ENCODE assay signal across 10 cellular contexts in genomic region chr5:77518304-77518703, GRCh38. TPM values are rescaled to one million over a fixed set of nuclear protein-coding genes. Genes with fewer than 3 reads are reported as not detected.
DNase-seq lines count a peak whose midpoint lies in the region; ATAC-seq and TF ChIP-seq lines count a peak whose summit lies in the region.
"Had no signal": no experiment of that assay in that cellular context is flagged by ENCODE, and none has a peak within 500 bp of the region (broad histone marks: within the 10 kb centered on the region; RNA-seq: fewer than 3 reads in every experiment).

No MANE protein-coding gene starts in this region.

- H3K9me3 Mint-ChIP-seq in Calu3 (ENCODE audit: low read depth, unreplicated experiment), result no peaks in the 10 kb centered on the region
- H3K9me3 Mint-ChIP-seq: naive thymus-derived CD4-positive, alpha-beta T cell had no signal

- no peaks in the 10 kb centered on the region for H3K4me1 Mint-ChIP-seq in Calu3 (ENCODE audit: low read depth, unreplicated experiment)
- H3K4me1 Mint-ChIP-seq: naive thymus-derived CD4-positive, alpha-beta T cell had no signal

- no peaks in the 10 kb centered on the region for H4K20me1 ChIP-seq in OCI-LY1 (ENCODE audit: insufficient read depth, low read length)

- no peaks in the 10 kb centered on the region for H3K36me3 ChIP-seq in OCI-LY1 (ENCODE audit: insufficient read depth, low read length)

- intact Hi-C loops in Calu3 (cut with micrococcal nuclease; ENCODE audit: unreplicated experiment), result loop anchor here (1.0 kb wide), 1 partner anchor 490 kb away; no protein-coding TSS in a partner anchor

- no peak overlapping the region for H3K4me2 ChIP-seq in OCI-LY1 (ENCODE audit: low read length)

- no peak for ATAC-seq in HG02885 (IDR thresholded peaks at IDR 0.05; ENCODE audit: poor library complexity, unreplicated experiment)
- ATAC-seq: naive thymus-derived CD4-positive, alpha-beta T cell had no signal

- no peak overlapping the region for H3K4me3 Mint-ChIP-seq in Calu3 (ENCODE audit: low read depth, unreplicated experiment)
- H3K4me3 Mint-ChIP-seq: naive thymus-derived CD4-positive, alpha-beta T cell had no signal

- DNase-seq in Calu3, result peak; percentile 6
- DNase-seq in HCEC 1CT, result peak; percentile 11
- peak; percentile 17 for DNase-seq in fibroblast of the aortic adventitia (ENCODE audit: low read depth)
- DNase-seq in AG08396 (ENCODE audit: low spot score), result no peak
- DNase-seq in iPS-NIHi11 (ENCODE audit: low spot score), result no peak
- no peak for DNase-seq in islet precursor cell
- DNase-seq: effector memory CD4-positive, alpha-beta T cell; naive thymus-derived CD4-positive, alpha-beta T cell had no signal

- H3K27ac Mint-ChIP-seq in Calu3 (ENCODE audit: unreplicated experiment), result no peak overlapping the region
- H3K27ac Mint-ChIP-seq: naive thymus-derived CD4-positive, alpha-beta T cell had no signal

- H3K79me2 ChIP-seq in OCI-LY1 (ENCODE audit: insufficient read depth, low read length), result no peaks in the 10 kb centered on the region

- H3K4me3 ChIP-seq in OCI-LY1 (ENCODE audit: low read depth, low read length, poor library complexity, severe bottlenecking) (no peak overlapping the region), fibroblast of the aortic adventitia (ENCODE audit: low read depth, low read length) (no peak overlapping the region)

- H3K9me2 ChIP-seq in OCI-LY1 (ENCODE audit: low read depth, low read length), result no peaks in the 10 kb centered on the region

- H3K9me3 ChIP-seq in OCI-LY1 (ENCODE audit: low read length), result no peaks in the 10 kb centered on the region

- H2AFZ ChIP-seq in OCI-LY1 (ENCODE audit: low read length), result no peak overlapping the region

- no TSS peak for BruUV-seq in Calu3 (replicated peaks; lab: Mats Ljungman, UMichigan)

- peaks cover 19% of the 10 kb centered on the region for H3K27me3 Mint-ChIP-seq in Calu3 (ENCODE audit: unreplicated experiment)

- CTCF ChIA-PET in Calu3 (lab: Charles Lee), result no interaction called here

- H3F3A ChIP-seq in OCI-LY1 (ENCODE audit: insufficient read depth, low read length), result no peaks in the 10 kb centered on the region

- H3K27ac ChIP-seq in OCI-LY1 (ENCODE audit: low read depth, low read length, poor library complexity, severe bottlenecking), result no peak overlapping the region

- H3K4me1 ChIP-seq in OCI-LY1 (ENCODE audit: insufficient read depth, low read length, severe bottlenecking), result no peaks in the 10 kb centered on the region

- H3K27me3 ChIP-seq in OCI-LY1 (ENCODE audit: insufficient read depth, low read length), result no peaks in the 10 kb centered on the region

- H3K36me3 Mint-ChIP-seq in Calu3 (ENCODE audit: insufficient read depth, unreplicated experiment), result no peaks in the 10 kb centered on the region
- H3K36me3 Mint-ChIP-seq: naive thymus-derived CD4-positive, alpha-beta T cell had no signal

- TF ChIP-seq CTCF in Calu3 (IDR thresholded peaks at IDR 0.05; ENCODE audit: unreplicated experiment), result no peak
- TF ChIP-seq CTCF in OCI-LY1 (IDR thresholded peaks at IDR 0.05; ENCODE audit: low read length), result peak; percentile 42; the same call in 1 of the 2 replicates
- TF ChIP-seq CTCF in fibroblast of the aortic adventitia (IDR thresholded peaks at IDR 0.05; ENCODE audit: insufficient read depth, low read length), result peak; percentile 20

- no peak overlapping the region for H3K9ac ChIP-seq in OCI-LY1 (ENCODE audit: low read length)

RNA-seq across cellular contexts. Expression of gene WDR41, which starts 26.2 kb away (rescaled TPM):
- total RNA-seq in Calu3 (2022) (26.5 and 35.4 TPM in 2 replicates), fibroblast of the aortic adventitia (ENCODE audit: low replicate concordance) (81.3 and 380 TPM in 2 replicates)

Comparison
In these comparisons a context has a peak if more than half of its experiments do, and no peak if none do; other contexts are left out.
1. DNase-seq: peak in Calu3 (single experiment), HCEC 1CT (single experiment) and fibroblast of the aortic adventitia (single experiment); none in AG08396 (single experiment), iPS-NIHi11 (single experiment) and islet precursor cell (single experiment).